Comparison of ENCODE assay signal across 29 cellular contexts in genomic region chr2:166996465-166996864, GRCh38.
"Had no signal": no experiment of that assay in that cellular context is flagged by ENCODE, and none has a peak within 500 bp of the region (broad histone marks: within the 10 kb centered on the region; RNA-seq: fewer than 3 reads in every experiment).

No MANE protein-coding gene starts in this region.

- FAIRE-seq: urothelium cell line had no signal

- H3K36me3 ChIP-seq: stomach, suprapubic skin, thoracic aorta, thyroid gland, tibial artery, tibial nerve, transverse colon, upper lobe of left lung, upper lobe of right lung, uterus, vagina had no signal

- H3K36me3 Mint-ChIP-seq: stimulated activated effector memory CD8-positive, alpha-beta T cell treated with anti-CD3 and anti-CD28 coated beads, Interleukin-12 subunit alpha, Interleukin-12 subunit beta, amount 100 ng/mL, for 72 hours; stimulated activated memory B cell treated with anti-CD40 and anti-IgM and Interleukin-4, amounts not matched to agents 10 μg/mL and 1 μg/mL and 100 μg/mL, for 72 hours; stimulated activated naive B cell treated with anti-CD40 and anti-IgM and Interleukin-4, amounts not matched to agents 10 μg/mL and 1 μg/mL and 100 μg/mL, for 72 hours; type B pancreatic cell had no signal

- H3K4me3 ChIP-seq: stomach, suprapubic skin, testis, thoracic aorta, thyroid gland, tibial artery, tibial nerve, transverse colon, upper lobe of left lung, upper lobe of right lung, uterus, vagina had no signal

- H3K9me3 Mint-ChIP-seq: stimulated activated memory B cell treated with anti-CD40 and anti-IgM and Interleukin-4, amounts not matched to agents 10 μg/mL and 1 μg/mL and 100 μg/mL, for 72 hours; stimulated activated naive CD8-positive, alpha-beta T cell treated with anti-CD3 and anti-CD28 coated beads, Interleukin-15, amount 100 ng/mL, for 72 hours; stimulated activated naive CD8-positive, alpha-beta T cell treated with anti-CD3 and anti-CD28 coated beads, Interleukin-15, Interleukin-2, amounts not matched to agents 100 ng/mL and 50 ng/mL, for 24 hours; type B pancreatic cell had no signal

- H3K4me1 ChIP-seq: stomach, suprapubic skin, testis, thyroid gland, tibial artery, tibial nerve, transverse colon, upper lobe of left lung, upper lobe of right lung, uterus, vagina had no signal

- H3K27ac ChIP-seq: stomach, suprapubic skin, testis, thoracic aorta, thyroid gland, tibial artery, tibial nerve, transverse colon, upper lobe of left lung, upper lobe of right lung, uterus, vagina had no signal

- ATAC-seq: stimulated activated effector memory CD8-positive, alpha-beta T cell treated with anti-CD3 and anti-CD28 coated beads, Interleukin-12 subunit alpha, Interleukin-12 subunit beta, amount 100 ng/mL, for 72 hours; stimulated activated memory B cell treated with anti-CD40 and anti-IgM and Interleukin-4, amounts not matched to agents 10 μg/mL and 1 μg/mL and 100 μg/mL, for 72 hours; stimulated activated naive B cell treated with anti-CD40 and anti-IgM and Interleukin-4, amounts not matched to agents 10 μg/mL and 1 μg/mL and 100 μg/mL, for 72 hours; stimulated activated naive CD8-positive, alpha-beta T cell treated with anti-CD3 and anti-CD28 coated beads, Interleukin-15, amount 100 ng/mL, for 72 hours; stimulated activated naive CD8-positive, alpha-beta T cell treated with anti-CD3 and anti-CD28 coated beads, Interleukin-15, Interleukin-2, amounts not matched to agents 100 U/mL and 50 U/mL, for 24 hours; upper lobe of right lung had no signal

- H3K4me1 Mint-ChIP-seq: stimulated activated effector memory CD8-positive, alpha-beta T cell treated with anti-CD3 and anti-CD28 coated beads, Interleukin-12 subunit alpha, Interleukin-12 subunit beta, amount 100 ng/mL, for 72 hours; stimulated activated memory B cell treated with anti-CD40 and anti-IgM and Interleukin-4, amounts not matched to agents 10 μg/mL and 1 μg/mL and 100 μg/mL, for 72 hours; stimulated activated naive B cell treated with anti-CD40 and anti-IgM and Interleukin-4, amounts not matched to agents 10 μg/mL and 1 μg/mL and 100 μg/mL, for 72 hours; stimulated activated naive CD8-positive, alpha-beta T cell treated with anti-CD3 and anti-CD28 coated beads, Interleukin-15, amount 100 ng/mL, for 72 hours had no signal

- DNase-seq: stimulated activated CD4-positive, alpha-beta T cell treated with anti-CD3 and anti-CD28 coated beads, Interleukin-2, amount 100 ng/mL, for 48 hours; stimulated activated CD4-positive, alpha-beta T cell treated with anti-CD3 and anti-CD28 coated beads, Interleukin-4, amount 100 ng/mL, for 1 hour; stimulated activated CD4-positive, alpha-beta T cell treated with anti-CD3 and anti-CD28 coated beads, Interleukin-4, amount 100 ng/mL, for 24 hours; stimulated activated CD4-positive, alpha-beta T cell treated with anti-CD3 and anti-CD28 coated beads, Interleukin-4, amount 100 ng/mL, for 4 hours; stimulated activated CD8-positive, alpha-beta memory T cell treated with anti-CD3 and anti-CD28 coated beads, Interleukin-4, amount 100 ng/mL, for 48 hours; stimulated activated naive B cell treated with anti-CD40 and anti-IgM and Interleukin-4, amounts not matched to agents 10 μg/mL and 1 μg/mL and 100 μg/mL, for 72 hours; stimulated activated naive CD4-positive, alpha-beta T cell; stimulated activated naive CD4-positive, alpha-beta T cell treated with Interleukin-2 at 50 U/mL for 16 hours; stimulated activated naive CD8-positive, alpha-beta T cell treated with anti-CD3 and anti-CD28 coated beads, Interleukin-15, amount 100 ng/mL, for 72 hours; stimulated activated naive CD8-positive, alpha-beta T cell treated with anti-CD3 and anti-CD28 coated beads, Interleukin-15, Interleukin-2, amounts not matched to agents 100 U/mL and 50 U/mL, for 24 hours; stomach; substantia nigra; testis; thyroid gland; tibial artery; transverse colon; trophoblast cell; upper lobe of left lung; upper lobe of right lung; uterus had no signal

- H3K9me3 ChIP-seq: stomach, suprapubic skin, testis, thoracic aorta, thyroid gland, tibial artery, tibial nerve, transverse colon, upper lobe of left lung, upper lobe of right lung, uterus, vagina had no signal

- H3K27ac Mint-ChIP-seq: stimulated activated effector memory CD8-positive, alpha-beta T cell treated with anti-CD3 and anti-CD28 coated beads, Interleukin-12 subunit alpha, Interleukin-12 subunit beta, amount 100 ng/mL, for 72 hours; stimulated activated memory B cell treated with anti-CD40 and anti-IgM and Interleukin-4, amounts not matched to agents 10 μg/mL and 1 μg/mL and 100 μg/mL, for 72 hours; stimulated activated naive B cell treated with anti-CD40 and anti-IgM and Interleukin-4, amounts not matched to agents 10 μg/mL and 1 μg/mL and 100 μg/mL, for 72 hours; stimulated activated naive CD8-positive, alpha-beta T cell treated with anti-CD3 and anti-CD28 coated beads, Interleukin-15, amount 100 ng/mL, for 72 hours; stimulated activated naive CD8-positive, alpha-beta T cell treated with anti-CD3 and anti-CD28 coated beads, Interleukin-15, Interleukin-2, amounts not matched to agents 100 ng/mL and 50 ng/mL, for 24 hours; type B pancreatic cell had no signal

- H3K27me3 ChIP-seq: stomach, suprapubic skin, testis, thyroid gland, tibial artery, tibial nerve, transverse colon, upper lobe of left lung, upper lobe of right lung, uterus, vagina had no signal

- H3K4me3 Mint-ChIP-seq: stimulated activated effector memory CD8-positive, alpha-beta T cell treated with anti-CD3 and anti-CD28 coated beads, Interleukin-12 subunit alpha, Interleukin-12 subunit beta, amount 100 ng/mL, for 72 hours; stimulated activated memory B cell treated with anti-CD40 and anti-IgM and Interleukin-4, amounts not matched to agents 10 μg/mL and 1 μg/mL and 100 μg/mL, for 72 hours; stimulated activated naive B cell treated with anti-CD40 and anti-IgM and Interleukin-4, amounts not matched to agents 10 μg/mL and 1 μg/mL and 100 μg/mL, for 72 hours; stimulated activated naive CD8-positive, alpha-beta T cell treated with anti-CD3 and anti-CD28 coated beads, Interleukin-15, amount 100 ng/mL, for 72 hours; stimulated activated naive CD8-positive, alpha-beta T cell treated with anti-CD3 and anti-CD28 coated beads, Interleukin-15, Interleukin-2, amounts not matched to agents 100 ng/mL and 50 ng/mL, for 24 hours; type B pancreatic cell had no signal

- H3K27me3 Mint-ChIP-seq: stimulated activated memory B cell treated with anti-CD40 and anti-IgM and Interleukin-4, amounts not matched to agents 10 μg/mL and 1 μg/mL and 100 μg/mL, for 72 hours; stimulated activated naive B cell treated with anti-CD40 and anti-IgM and Interleukin-4, amounts not matched to agents 10 μg/mL and 1 μg/mL and 100 μg/mL, for 72 hours; stimulated activated naive CD8-positive, alpha-beta T cell treated with anti-CD3 and anti-CD28 coated beads, Interleukin-15, amount 100 ng/mL, for 72 hours; stimulated activated naive CD8-positive, alpha-beta T cell treated with anti-CD3 and anti-CD28 coated beads, Interleukin-15, Interleukin-2, amounts not matched to agents 100 ng/mL and 50 ng/mL, for 24 hours; type B pancreatic cell had no signal
